In genomic region chr1:224757508-224757907, GRCh38 we compare ENCODE assay signal across 23 cellular contexts.
DNase-seq lines count a peak whose midpoint lies in the region; ATAC-seq, FAIRE-seq and TF ChIP-seq lines count a peak whose summit lies in the region.
"Had no signal": no experiment of that assay in that cellular context is flagged by ENCODE, and none has a peak within 500 bp of the region (broad histone marks: within the 10 kb centered on the region; RNA-seq: fewer than 3 reads in every experiment).

No MANE protein-coding gene starts in this region.

- H3K4me1 Mint-ChIP-seq in activated T-helper 17 cell treated with anti-CD3 and anti-CD28 coated beads, Interleukin-2, amount 50 U/mL, for 72 hours: no peaks in the 10 kb centered on the region
- H3K4me1 Mint-ChIP-seq: B cell had no signal

- in situ Hi-C loops in HepG2 (cut with HindIII; ENCODE audit: extremely low pct_ligation_motif_present, low pct_unique_long_range_greater_than_20kb): no loop called here

- no peak overlapping the region for H3K27ac Mint-ChIP-seq in activated T-helper 17 cell treated with anti-CD3 and anti-CD28 coated beads, Interleukin-2, amount 50 U/mL, for 72 hours
- H3K27ac Mint-ChIP-seq: B cell; CD4-positive, alpha-beta T cell; CD8-positive, alpha-beta T cell had no signal

- H3K4me2 ChIP-seq in HepG2 (ENCODE audit: low read depth, low read length): no peak overlapping the region
- H3K4me2 ChIP-seq: A549; BLaER1 treated with 17β-estradiol and CSF1 and Interleukin-3, amounts not matched to agents 10 nM and 100 nM had no signal

- no peaks in the 10 kb centered on the region for H3K36me3 ChIP-seq in liver (ENCODE audit: control insufficient read depth in 4 of 4, insufficient read depth in 3 of 4, low read depth in 1 of 4, low read length in 3 of 4)
- no peaks in the 10 kb centered on the region for H3K36me3 ChIP-seq in HepG2 (replicated peaks in 1 of 2; ENCODE audit: control insufficient read depth in 1 of 2, insufficient read depth in 2 of 2, low read length in 2 of 2)
- no peaks in the 10 kb centered on the region for H3K36me3 ChIP-seq in right lobe of liver
- H3K36me3 ChIP-seq: BLaER1 treated with 17β-estradiol and CSF1 and Interleukin-3, amounts not matched to agents 10 nM and 100 nM had no signal

- no peak overlapping the region for H3K9ac ChIP-seq in liver (ENCODE audit: low read depth in 1 of 2, low read length in 2 of 2)
- H3K9ac ChIP-seq in HepG2 (ENCODE audit: insufficient read depth, low read depth, low read length): no peak overlapping the region
- H3K9ac ChIP-seq: BLaER1 treated with 17β-estradiol and CSF1 and Interleukin-3, amounts not matched to agents 10 nM and 100 nM had no signal

- TF ChIP-seq EP300 in HepG2 (IDR thresholded peaks at IDR 0.05; ENCODE audit: low read depth in 2 of 2, low read length in 2 of 2): no peak
- TF ChIP-seq EP300 in HepG2 (CRISPR knock-in tag; IDR thresholded peaks at IDR 0.05; ENCODE audit: borderline replicate concordance): no peak

- peaks cover 16% of the 10 kb centered on the region for H3K27me3 Mint-ChIP-seq in activated T-helper 17 cell treated with anti-CD3 and anti-CD28 coated beads, Interleukin-2, amount 50 U/mL, for 72 hours

- H3K9me3 ChIP-seq in liver (ENCODE audit: control insufficient read depth in 4 of 4, low read length in 3 of 4) (peaks cover 0 to 4% (median 3%) of the 10 kb centered on the region in 4 donors), HepG2 (ENCODE audit: low read length) (peaks cover 18% of the 10 kb centered on the region), right lobe of liver (no peaks in the 10 kb centered on the region)
- H3K9me3 ChIP-seq: Caco-2 had no signal

- no TSS peak for BruUV-seq in HepG2 (replicated peaks; lab: Mats Ljungman, UMichigan)

- H3K27ac ChIP-seq in liver (ENCODE audit: low read depth in 1 of 2, low read length in 2 of 2) (peak overlapping the region in 1 of 2 donors; percentile 32), HepG2 (ENCODE audit: extremely low read length, insufficient read depth, low read length) (no peak overlapping the region), right lobe of liver (no peak overlapping the region)
- H3K27ac ChIP-seq: 22Rv1; A549; BLaER1 treated with 17β-estradiol and CSF1 and Interleukin-3, amounts not matched to agents 10 nM and 100 nM; C4-2B had no signal

- POLR2A ChIA-PET in HepG2 (lab: Yijun Ruan, JAX): no interaction called here

- intact Hi-C loops in HepG2 (cut with micrococcal nuclease; ENCODE audit: unreplicated experiment) (no loop called here), right lobe of liver (cut with DNase I) (no loop called here)

- H3K4me3 ChIP-seq in liver (ENCODE audit: low read depth in 1 of 3, low read length in 3 of 3): no peak overlapping the region
- H3K4me3 ChIP-seq in HepG2 (replicated peaks in 1 of 3; ENCODE audit: insufficient read depth in 1 of 3, low read depth in 2 of 3, low read length in 3 of 3): no peak overlapping the region
- no peak overlapping the region for H3K4me3 ChIP-seq in right lobe of liver
- H3K4me3 ChIP-seq: A549; BLaER1 treated with 17β-estradiol and CSF1 and Interleukin-3, amounts not matched to agents 10 nM and 100 nM; GM12878 had no signal

- no peak for DNase-seq in HepG2 (ENCODE audit: low spot score)
- peak; percentile 12 for DNase-seq in islet precursor cell
- peak in 1 of 3 donors; percentile 78 for DNase-seq in right lobe of liver
- no peak for DNase-seq in activated CD4-positive, CD25-positive, alpha-beta regulatory T cell (lab: John Stamatoyannopoulos, UW)
- DNase-seq: AML-193; Caco-2; Calu3; CD4-positive, alpha-beta T cell; CD8-positive, alpha-beta T cell; DMS79 treated with DMSO at 0.1 percent for 48 hours; GDM1 had no signal

- CTCF ChIA-PET in HepG2 (lab: Yijun Ruan, JAX; ENCODE audit: low intra/inter-chr PET ratio, low total read pairs): no interaction called here

- TF ChIP-seq RAD21 in liver (IDR thresholded peaks at IDR 0.05) (peak; percentile 22 to 23), HepG2 (CRISPR knock-in tag; IDR thresholded peaks at IDR 0.05) (no peak)

- TF ChIP-seq POLR2A in HepG2 (IDR thresholded peaks at IDR 0.05; ENCODE audit: insufficient read depth in 1 of 2, low read depth in 2 of 2, low read length in 2 of 2) (no peak), right lobe of liver (IDR thresholded peaks at IDR 0.05) (no peak)

- no peaks in the 10 kb centered on the region for H3K36me3 Mint-ChIP-seq in activated T-helper 17 cell treated with anti-CD3 and anti-CD28 coated beads, Interleukin-2, amount 50 U/mL, for 72 hours (ENCODE audit: low read depth)
- H3K36me3 Mint-ChIP-seq: CD8-positive, alpha-beta T cell had no signal

- H3K4me3 Mint-ChIP-seq in activated T-helper 17 cell treated with anti-CD3 and anti-CD28 coated beads, Interleukin-2, amount 50 U/mL, for 72 hours: no peak overlapping the region
- H3K4me3 Mint-ChIP-seq: B cell; CD4-positive, alpha-beta T cell; CD8-positive, alpha-beta T cell had no signal

- no peak overlapping the region for H2AFZ ChIP-seq in HepG2 (ENCODE audit: low read length)

- ATAC-seq in HepG2 (no peak), right lobe of liver (peak; percentile 73 to 91 (median 82)), GM21515 (IDR thresholded peaks at IDR 0.05; ENCODE audit: unreplicated experiment) (no peak)
- ATAC-seq in activated T-helper 17 cell treated with anti-CD3 and anti-CD28 coated beads, Interleukin-2, amount 50 U/mL, for 72 hours (replicated peaks): no peak
- ATAC-seq: A549; CD8-positive, alpha-beta T cell; GM12878 had no signal

- H3K27me3 ChIP-seq in liver (ENCODE audit: control insufficient read depth in 4 of 4, insufficient read depth in 4 of 4, low read length in 3 of 4) (no peaks in the 10 kb centered on the region), HepG2 (ENCODE audit: control insufficient read depth in 1 of 2, insufficient read depth in 2 of 2, low read length in 2 of 2) (no peaks in the 10 kb centered on the region), right lobe of liver (no peaks in the 10 kb centered on the region)
- H3K27me3 ChIP-seq: BLaER1 treated with 17β-estradiol and CSF1 and Interleukin-3, amounts not matched to agents 10 nM and 100 nM had no signal

- TF ChIP-seq CTCF in liver (IDR thresholded peaks at IDR 0.05; ENCODE audit: low read depth, low read length, missing input control) (no peak), HepG2 (CRISPR knock-in tag; IDR thresholded peaks at IDR 0.05) (no peak), right lobe of liver (IDR thresholded peaks at IDR 0.05) (no peak)

- no peak for FAIRE-seq in HepG2 (lab: Jason Lieb, UNC)
- FAIRE-seq: A549, D721Med, GM12878, GM12892, GM18507 had no signal

- peaks cover 5% of the 10 kb centered on the region for H3K9me3 Mint-ChIP-seq in activated T-helper 17 cell treated with anti-CD3 and anti-CD28 coated beads, Interleukin-2, amount 50 U/mL, for 72 hours

- WGBS in liver: 43% methylated on average over 5 of the region's 5 CpGs
- 65% methylated on average over 5 of the region's 5 CpGs for WGBS in HepG2 (ENCODE audit: low lambda C conversion rate)
- WGBS in right lobe of liver (ENCODE audit: insufficient coverage, low coverage, low lambda C conversion rate, missing lambda C conversion rate): 35% methylated on average over 5 of the region's 5 CpGs

- no peaks in the 10 kb centered on the region for H3K79me2 ChIP-seq in HepG2 (ENCODE audit: insufficient read depth, low read length)

- no peaks in the 10 kb centered on the region for H4K20me1 ChIP-seq in HepG2 (ENCODE audit: insufficient read depth, low read length)
- H4K20me1 ChIP-seq: BLaER1 treated with 17β-estradiol and CSF1 and Interleukin-3, amounts not matched to agents 10 nM and 100 nM had no signal

- H3K4me1 ChIP-seq in liver (ENCODE audit: control insufficient read depth in 4 of 4, insufficient read depth in 4 of 4, low read length in 3 of 4) (peaks cover 0 to 10% (median 7%) of the 10 kb centered on the region in 4 donors), HepG2 (ENCODE audit: insufficient read depth, low read length) (no peaks in the 10 kb centered on the region), right lobe of liver (no peaks in the 10 kb centered on the region)
- H3K4me1 ChIP-seq: A549, Caco-2 had no signal

TF ChIP-seq in liver, 16 proteins besides CTCF, POLR2A, EP300 and RAD21 (continues in another document):
- peak; percentile 70 to 77 for TF ChIP-seq RXRA (IDR thresholded peaks at IDR 0.05)

TF ChIP-seq in HepG2, 621 proteins besides CTCF, POLR2A, EP300 and RAD21:
- TF ChIP-seq ZFP36L2 (CRISPR knock-in tag; IDR thresholded peaks at IDR 0.05) (no peak), SKIL (CRISPR knock-in tag; IDR thresholded peaks at IDR 0.05; ENCODE audit: borderline replicate concordance) (no peak), HDAC1 (CRISPR knock-in tag; IDR thresholded peaks at IDR 0.05) (no peak), TOE1 (CRISPR knock-in tag; IDR thresholded peaks at IDR 0.05) (no peak), SCMH1 (CRISPR knock-in tag; IDR thresholded peaks at IDR 0.05; ENCODE audit: borderline replicate concordance) (no peak), ZSCAN12 (CRISPR knock-in tag; IDR thresholded peaks at IDR 0.05) (no peak)

Comparison
In these comparisons a context has a peak if more than half of its experiments do, and no peak if none do; other contexts are left out.
1. ATAC-seq: peak in right lobe of liver (4 of 4); none in HepG2 (single experiment), activated T-helper 17 cell treated with anti-CD3 and anti-CD28 coated beads, Interleukin-2, amount 50 U/mL, for 72 hours (single experiment) and GM21515 (single experiment).